Comparison of ENCODE assay signal across 31 cellular contexts in the genomic region with DNA sequence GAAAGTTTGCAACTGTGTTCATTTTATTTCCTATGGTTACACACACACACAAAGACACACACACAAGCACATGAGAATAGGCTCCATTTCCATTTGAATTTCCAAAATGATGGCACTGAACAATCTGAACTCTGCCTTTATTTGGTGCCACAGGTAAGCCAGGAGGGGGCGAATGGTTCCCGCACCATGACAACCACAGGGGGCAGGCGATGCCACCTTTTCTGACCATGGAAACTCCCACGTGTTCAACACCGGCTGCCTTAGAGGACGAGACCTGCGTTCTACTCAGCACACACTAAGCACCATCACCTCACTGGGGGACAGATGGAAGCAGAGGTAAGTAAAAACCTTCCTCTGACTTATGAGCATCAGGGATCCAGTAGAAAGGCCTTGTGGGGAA.
"Had no signal": no experiment of that assay in that cellular context is flagged by ENCODE, and none has a peak within 500 bp of the region (broad histone marks: within the 10 kb centered on the region; RNA-seq: fewer than 3 reads in every experiment).

No MANE protein-coding gene starts in this region.

- H3K27me3 ChIP-seq: ascending aorta, breast epithelium, cardiac muscle cell, dorsolateral prefrontal cortex, esophagus muscularis mucosa, foreskin keratinocyte, gastrocnemius medialis, heart left ventricle had no signal

- ATAC-seq: activated CD4-positive, alpha-beta T cell treated with anti-CD3 and anti-CD28 coated beads for 36 hours; activated CD8-positive, alpha-beta memory T cell treated with anti-CD3 and anti-CD28 coated beads, Interleukin-2, amount 10 ng/mL, durations not matched to agents 7 days and 5 days; activated CD8-positive, alpha-beta T cell treated with anti-CD3 and anti-CD28 coated beads, Interleukin-2, amount 10 ng/mL, durations not matched to agents 7 days and 5 days; activated naive CD4-positive, alpha-beta T cell treated with anti-CD3 and anti-CD28 coated beads, Interleukin-2, amount 50 U/mL, for 72 hours; activated T-cell treated with anti-CD3 and anti-CD28 coated beads, Interleukin-2, amount 50 U/mL, for 72 hours; foreskin keratinocyte; gastrocnemius medialis; heart left ventricle had no signal

- H3K27ac ChIP-seq: ascending aorta, breast epithelium, cardiac muscle cell, coronary artery, dorsolateral prefrontal cortex, esophagus muscularis mucosa, foreskin keratinocyte, gastrocnemius medialis, heart left ventricle had no signal

- DNase-seq: activated CD4-positive, alpha-beta memory T cell treated with anti-CD3 and anti-CD28 coated beads for 36 hours; activated CD4-positive, alpha-beta T cell treated with anti-CD3 and anti-CD28 coated beads for 36 hours; activated CD4-positive, alpha-beta T cell treated with anti-CD3 and anti-CD28 coated beads, Interleukin-2, amount 10 ng/mL, durations not matched to agents 24 days and 14 days; activated CD4-positive, CD25-positive, alpha-beta regulatory T cell; activated CD4-positive, CD25-positive, alpha-beta regulatory T cell treated with anti-CD3 and anti-CD28 coated beads, Interleukin-2, amount 50 U/mL, for 72 hours; activated CD8-positive, alpha-beta memory T cell treated with anti-CD3 and anti-CD28 coated beads, Interleukin-2, amount 10 ng/mL, durations not matched to agents 7 days and 5 days; activated CD8-positive, alpha-beta memory T cell treated with anti-CD3 and anti-CD28 coated beads, Interleukin-2, amount 50 U/mL, for 4 hours; activated CD8-positive, alpha-beta T cell treated with anti-CD3 and anti-CD28 coated beads, Interleukin-2, amount 10 ng/mL, durations not matched to agents 7 days and 5 days; activated gamma-delta T cell; activated naive CD4-positive, alpha-beta T cell; activated naive CD4-positive, alpha-beta T cell treated with anti-CD3 and anti-CD28 coated beads, Interleukin-2, amount 10 ng/mL, durations not matched to agents 7 days and 5 days; activated naive CD8-positive, alpha-beta T cell treated with anti-CD3 and anti-CD28 coated beads, Interleukin-2, amount 10 ng/mL, durations not matched to agents 7 days and 5 days; activated T-cell treated with anti-CD3 and anti-CD28 coated beads, Interleukin-2, amount 50 U/mL, for 24 hours; activated T-cell treated with anti-CD3 and anti-CD28 coated beads, Interleukin-2, amount 50 U/mL, for 72 hours; central memory CD4-positive, alpha-beta T cell; dorsolateral prefrontal cortex; effector memory CD4-positive, alpha-beta T cell; endodermal cell; foreskin keratinocyte; gastrocnemius medialis; glutamatergic neuron; heart left ventricle; hypothalamus had no signal

- H3K4me1 Mint-ChIP-seq: activated CD4-positive, alpha-beta T cell treated with anti-CD3 and anti-CD28 coated beads for 36 hours; activated CD4-positive, alpha-beta T cell treated with anti-CD3 and anti-CD28 coated beads, Interleukin-2, amount 10 ng/mL, durations not matched to agents 24 days and 14 days; activated CD8-positive, alpha-beta memory T cell treated with anti-CD3 and anti-CD28 coated beads, Interleukin-2, amount 10 ng/mL, durations not matched to agents 7 days and 5 days; activated naive CD4-positive, alpha-beta T cell treated with anti-CD3 and anti-CD28 coated beads, Interleukin-2, amount 10 ng/mL, durations not matched to agents 7 days and 5 days; activated naive CD8-positive, alpha-beta T cell treated with anti-CD3 and anti-CD28 coated beads, Interleukin-2, amount 10 ng/mL, durations not matched to agents 7 days and 5 days; brain; endodermal cell had no signal

- H3K4me3 Mint-ChIP-seq: activated CD4-positive, alpha-beta memory T cell treated with anti-CD3 and anti-CD28 coated beads for 36 hours; activated CD4-positive, alpha-beta T cell treated with anti-CD3 and anti-CD28 coated beads for 36 hours; activated CD4-positive, alpha-beta T cell treated with anti-CD3 and anti-CD28 coated beads, Interleukin-2, amount 10 ng/mL, durations not matched to agents 24 days and 14 days; activated CD8-positive, alpha-beta memory T cell treated with anti-CD3 and anti-CD28 coated beads, Interleukin-2, amount 10 ng/mL, durations not matched to agents 7 days and 5 days; activated CD8-positive, alpha-beta T cell treated with anti-CD3 and anti-CD28 coated beads, Interleukin-2, amount 10 ng/mL, durations not matched to agents 7 days and 5 days; activated naive CD4-positive, alpha-beta T cell treated with anti-CD3 and anti-CD28 coated beads, Interleukin-2, amount 10 ng/mL, durations not matched to agents 7 days and 5 days; activated naive CD8-positive, alpha-beta T cell treated with anti-CD3 and anti-CD28 coated beads, Interleukin-2, amount 10 ng/mL, durations not matched to agents 7 days and 5 days; activated T-cell treated with anti-CD3 and anti-CD28 coated beads, Interleukin-2, amount 50 U/mL, for 24 hours; activated T-cell treated with anti-CD3 and anti-CD28 coated beads, Interleukin-2, amount 50 U/mL, for 72 hours; brain; dendritic cell treated with granulocyte-macrophage colony-stimulating factor and Interleukin-4, amounts not matched to agents 40 ng/mL and 50 ng/mL, for 4 days; endodermal cell had no signal

- H3K9me3 Mint-ChIP-seq: activated CD4-positive, alpha-beta memory T cell treated with anti-CD3 and anti-CD28 coated beads for 36 hours; activated CD4-positive, alpha-beta T cell treated with anti-CD3 and anti-CD28 coated beads, Interleukin-2, amount 10 ng/mL, durations not matched to agents 24 days and 14 days; activated naive CD4-positive, alpha-beta T cell treated with anti-CD3 and anti-CD28 coated beads, Interleukin-2, amount 10 ng/mL, durations not matched to agents 7 days and 5 days; activated naive CD4-positive, alpha-beta T cell treated with anti-CD3 and anti-CD28 coated beads, Interleukin-2, amount 50 U/mL, for 72 hours; activated naive CD8-positive, alpha-beta T cell treated with anti-CD3 and anti-CD28 coated beads, Interleukin-2, amount 10 ng/mL, durations not matched to agents 7 days and 5 days; activated T-cell treated with anti-CD3 and anti-CD28 coated beads, Interleukin-2, amount 50 U/mL, for 24 hours; activated T-cell treated with anti-CD3 and anti-CD28 coated beads, Interleukin-2, amount 50 U/mL, for 72 hours; dendritic cell treated with granulocyte-macrophage colony-stimulating factor and Interleukin-4, amounts not matched to agents 40 ng/mL and 50 ng/mL, for 4 days; endodermal cell had no signal

- H3K9me3 ChIP-seq: ascending aorta, breast epithelium, esophagus muscularis mucosa, gastrocnemius medialis, heart left ventricle had no signal

- H3K4me3 ChIP-seq: ascending aorta, breast epithelium, cardiac muscle cell, coronary artery, dorsolateral prefrontal cortex, esophagus muscularis mucosa, gastrocnemius medialis, heart left ventricle had no signal

- H3K36me3 ChIP-seq: ascending aorta, breast epithelium, cardiac muscle cell, esophagus muscularis mucosa, gastrocnemius medialis, heart left ventricle had no signal

- H3K27me3 Mint-ChIP-seq: activated CD4-positive, alpha-beta memory T cell treated with anti-CD3 and anti-CD28 coated beads for 36 hours; activated CD4-positive, alpha-beta T cell treated with anti-CD3 and anti-CD28 coated beads for 36 hours; activated CD4-positive, alpha-beta T cell treated with anti-CD3 and anti-CD28 coated beads, Interleukin-2, amount 10 ng/mL, durations not matched to agents 24 days and 14 days; activated CD8-positive, alpha-beta memory T cell treated with anti-CD3 and anti-CD28 coated beads, Interleukin-2, amount 10 ng/mL, durations not matched to agents 7 days and 5 days; activated naive CD4-positive, alpha-beta T cell treated with anti-CD3 and anti-CD28 coated beads, Interleukin-2, amount 10 ng/mL, durations not matched to agents 7 days and 5 days; activated naive CD8-positive, alpha-beta T cell treated with anti-CD3 and anti-CD28 coated beads, Interleukin-2, amount 10 ng/mL, durations not matched to agents 7 days and 5 days; activated T-cell treated with anti-CD3 and anti-CD28 coated beads, Interleukin-2, amount 50 U/mL, for 24 hours; brain; dendritic cell treated with granulocyte-macrophage colony-stimulating factor and Interleukin-4, amounts not matched to agents 40 ng/mL and 50 ng/mL, for 4 days had no signal

- H3K36me3 Mint-ChIP-seq: activated CD4-positive, alpha-beta memory T cell treated with anti-CD3 and anti-CD28 coated beads for 36 hours; activated CD8-positive, alpha-beta memory T cell treated with anti-CD3 and anti-CD28 coated beads, Interleukin-2, amount 10 ng/mL, durations not matched to agents 7 days and 5 days; activated naive CD4-positive, alpha-beta T cell treated with anti-CD3 and anti-CD28 coated beads, Interleukin-2, amount 10 ng/mL, durations not matched to agents 7 days and 5 days; activated naive CD4-positive, alpha-beta T cell treated with anti-CD3 and anti-CD28 coated beads, Interleukin-2, amount 50 U/mL, for 72 hours; activated naive CD8-positive, alpha-beta T cell treated with anti-CD3 and anti-CD28 coated beads, Interleukin-2, amount 10 ng/mL, durations not matched to agents 7 days and 5 days; brain had no signal

- H3K4me1 ChIP-seq: ascending aorta, breast epithelium, esophagus muscularis mucosa, foreskin keratinocyte, gastrocnemius medialis, heart left ventricle had no signal

- H3K27ac Mint-ChIP-seq: activated CD4-positive, alpha-beta memory T cell treated with anti-CD3 and anti-CD28 coated beads for 36 hours; activated CD4-positive, alpha-beta T cell treated with anti-CD3 and anti-CD28 coated beads for 36 hours; activated CD4-positive, alpha-beta T cell treated with anti-CD3 and anti-CD28 coated beads, Interleukin-2, amount 10 ng/mL, durations not matched to agents 24 days and 14 days; activated CD8-positive, alpha-beta memory T cell treated with anti-CD3 and anti-CD28 coated beads, Interleukin-2, amount 10 ng/mL, durations not matched to agents 7 days and 5 days; activated CD8-positive, alpha-beta T cell treated with anti-CD3 and anti-CD28 coated beads, Interleukin-2, amount 10 ng/mL, durations not matched to agents 7 days and 5 days; activated naive CD4-positive, alpha-beta T cell treated with anti-CD3 and anti-CD28 coated beads, Interleukin-2, amount 10 ng/mL, durations not matched to agents 7 days and 5 days; activated naive CD4-positive, alpha-beta T cell treated with anti-CD3 and anti-CD28 coated beads, Interleukin-2, amount 50 U/mL, for 72 hours; activated naive CD8-positive, alpha-beta T cell treated with anti-CD3 and anti-CD28 coated beads, Interleukin-2, amount 10 ng/mL, durations not matched to agents 7 days and 5 days; activated T-cell treated with anti-CD3 and anti-CD28 coated beads, Interleukin-2, amount 50 U/mL, for 24 hours; activated T-cell treated with anti-CD3 and anti-CD28 coated beads, Interleukin-2, amount 50 U/mL, for 72 hours; brain; dendritic cell treated with granulocyte-macrophage colony-stimulating factor and Interleukin-4, amounts not matched to agents 40 ng/mL and 50 ng/mL, for 4 days; endodermal cell had no signal
